10 cellular contexts compared by ENCODE assay signal in the genomic region with DNA sequence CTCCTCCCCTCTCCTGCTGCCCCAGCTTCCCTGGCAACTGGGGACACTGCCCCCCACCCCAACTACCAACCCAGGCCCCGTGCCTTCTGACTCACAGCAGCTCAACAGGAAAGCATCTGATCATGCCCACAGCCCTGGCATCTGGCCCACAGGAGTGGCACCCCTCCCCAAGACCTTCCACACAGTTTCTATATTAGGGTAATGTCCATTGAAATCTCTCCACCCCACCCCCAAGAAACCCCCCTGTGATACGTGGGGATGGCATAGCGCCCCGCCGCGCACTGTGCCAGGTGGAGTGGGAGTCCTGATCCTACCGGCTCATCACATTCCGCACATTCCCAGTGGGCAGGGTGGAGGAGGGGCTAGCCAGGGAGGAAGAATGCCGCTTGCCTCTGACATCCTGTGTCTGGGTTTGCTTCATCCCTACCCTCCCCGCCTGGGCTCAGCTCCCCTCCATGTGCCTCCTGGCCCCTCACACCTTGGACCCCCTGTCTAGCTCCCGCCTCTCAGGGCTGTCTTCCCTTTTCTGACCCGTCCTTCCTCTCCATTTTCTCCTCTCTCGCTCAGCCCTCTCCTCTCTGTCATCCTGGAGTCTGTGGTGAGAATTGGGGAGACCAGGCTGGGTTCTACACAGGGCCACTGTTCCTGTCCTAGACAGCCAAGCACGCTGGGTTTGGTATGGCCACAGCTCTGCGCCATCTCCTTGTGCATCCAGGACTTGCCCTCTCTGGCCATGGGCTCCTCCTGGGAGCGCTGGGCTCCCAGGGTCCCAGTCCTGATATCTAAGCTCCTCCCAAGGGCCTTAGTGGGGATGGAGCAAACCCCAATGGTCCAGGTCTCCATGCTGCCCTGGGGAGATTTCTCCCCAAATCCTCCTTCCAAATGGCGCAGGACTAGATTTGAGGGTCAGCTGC. TPM values are rescaled to one million over a fixed set of nuclear protein-coding genes. Genes with fewer than 3 reads are reported as not detected.
A peak's percentile ranks its signal among the peaks of the same experiment; 100 is the strongest.
DNase-seq lines count a peak whose midpoint lies in the region; ATAC-seq and TF ChIP-seq lines count a peak whose summit lies in the region.
"Had no signal": no experiment of that assay in that cellular context is flagged by ENCODE, and none has a peak within 500 bp of the region (broad histone marks: within the 10 kb centered on the region; RNA-seq: fewer than 3 reads in every experiment).

No MANE protein-coding gene starts in this region.

- H3K9ac ChIP-seq in Loucy (ENCODE audit: low read depth, low read length, poor library complexity, severe bottlenecking), result no peak overlapping the region

- H3F3A ChIP-seq in Loucy (ENCODE audit: low read depth), result peaks cover 12% of the 10 kb centered on the region

- H3K4me1 ChIP-seq in Loucy (ENCODE audit: insufficient read depth, low read length, poor library complexity, severe bottlenecking), result peaks cover 15% of the 10 kb centered on the region

- H3K9me2 ChIP-seq in Loucy (replicated peaks; ENCODE audit: low read depth, low read length), result no peaks in the 10 kb centered on the region

- no peaks in the 10 kb centered on the region for H3K36me3 ChIP-seq in Loucy (ENCODE audit: insufficient read depth, low read length)

- H3K4me3 ChIP-seq in Loucy (ENCODE audit: low read length, poor library complexity, severe bottlenecking), result no peak overlapping the region
- H3K4me3 ChIP-seq: K562 had no signal

- no peaks in the 10 kb centered on the region for H3K9me3 ChIP-seq in Loucy (ENCODE audit: insufficient read depth, low read depth, low read length)

- ATAC-seq in HG02588 (IDR thresholded peaks at IDR 0.05; ENCODE audit: unreplicated experiment) (no peak), HG03280 (IDR thresholded peaks at IDR 0.05; ENCODE audit: unreplicated experiment) (no peak), HG03439 (IDR thresholded peaks at IDR 0.05; ENCODE audit: unreplicated experiment) (no peak)

- peak overlapping the region; percentile 82 for H3K4me2 ChIP-seq in Loucy (ENCODE audit: low read depth, low read length, poor library complexity, severe bottlenecking)

- no peaks in the 10 kb centered on the region for H3K27me3 ChIP-seq in Loucy (ENCODE audit: insufficient read depth, low read length, poor library complexity, severe bottlenecking)

- H2AFZ ChIP-seq in Loucy (ENCODE audit: low read length), result no peak overlapping the region

- no peak for TF ChIP-seq CTCF in Loucy (conservative IDR thresholded peaks at IDR 0.05; ENCODE audit: low read length)

- DNase-seq in AG20443 (ENCODE audit: low spot score) (peak; percentile 66), dermis microvascular lymphatic vessel endothelial cell (ENCODE audit: low read depth in 2 of 2) (peak; percentile 47 to 72), mucosa of gallbladder (ENCODE audit: low spot score) (peak; percentile 62)
- DNase-seq in activated CD8-positive, alpha-beta memory T cell treated with anti-CD3 and anti-CD28 coated beads, Interleukin-2, amount 50 U/mL, for 48 hours, result no peak
- DNase-seq: stimulated activated CD4-positive, alpha-beta T cell treated with anti-CD3 and anti-CD28 coated beads, Interleukin-4, amount 100 ng/mL, for 24 hours had no signal

- H4K20me1 ChIP-seq in Loucy (ENCODE audit: insufficient read depth, low read length, poor library complexity, severe bottlenecking), result no peaks in the 10 kb centered on the region

- no peaks in the 10 kb centered on the region for H3K79me2 ChIP-seq in Loucy (ENCODE audit: insufficient read depth, low read length)

RNA-seq across cellular contexts. Expression of gene ITGA3, which starts 27.4 kb away (rescaled TPM):
- total RNA-seq in dermis microvascular lymphatic vessel endothelial cell (104 and 118 TPM in 2 replicates), mucosa of gallbladder (134 TPM)

RNA-seq across cellular contexts. Expression of gene DLX3, which starts 33.4 kb away (rescaled TPM):
- total RNA-seq in dermis microvascular lymphatic vessel endothelial cell (not detected in 2 replicates), mucosa of gallbladder (0.26 TPM)
- total RNA-seq: K562 had no signal

RNA-seq across cellular contexts. Expression of gene DLX4, which starts 59.5 kb away (rescaled TPM):
- total RNA-seq in dermis microvascular lymphatic vessel endothelial cell, result not detected in 2 replicates
- total RNA-seq in mucosa of gallbladder, result not detected
